12 cellular contexts compared by ENCODE assay signal in the genomic region with DNA sequence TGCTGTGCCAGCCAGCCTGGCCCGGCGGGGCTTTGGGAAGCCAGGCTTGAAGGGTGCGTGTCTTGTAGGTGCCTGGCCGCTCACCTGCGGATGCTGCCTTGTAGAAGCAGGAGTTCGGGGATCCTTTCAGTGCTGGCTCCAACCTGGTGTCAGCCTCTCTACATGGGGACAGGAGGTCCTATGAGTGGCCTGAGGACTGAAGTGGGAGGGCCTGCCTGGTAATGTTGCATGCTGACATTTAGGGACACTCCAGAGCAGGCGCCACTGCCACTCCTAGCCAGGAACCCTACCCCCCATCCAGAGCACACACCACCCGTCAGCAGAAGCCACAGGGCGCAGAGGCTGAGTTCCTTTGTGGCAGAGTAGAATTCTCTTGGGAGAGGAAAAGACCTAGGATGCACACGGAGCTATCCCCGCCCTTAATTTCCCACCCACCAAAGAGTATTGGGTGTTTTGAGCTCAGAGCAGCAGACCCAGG. TPM values are rescaled to one million over a fixed set of nuclear protein-coding genes. Genes with fewer than 3 reads are reported as not detected.
DNase-seq lines count a peak whose midpoint lies in the region; ATAC-seq, FAIRE-seq and TF ChIP-seq lines count a peak whose summit lies in the region.
"Had no signal": no experiment of that assay in that cellular context is flagged by ENCODE, and none has a peak within 500 bp of the region (broad histone marks: within the 10 kb centered on the region; RNA-seq: fewer than 3 reads in every experiment).

No MANE protein-coding gene starts in this region.

- peaks cover 0 to 7% (median 0%) of the 10 kb centered on the region in 9 donors for H3K36me3 ChIP-seq in heart left ventricle
- no peaks in the 10 kb centered on the region for H3K36me3 ChIP-seq in right atrium auricular region
- no peaks in the 10 kb centered on the region for H3K36me3 ChIP-seq in bronchial epithelial cell (ENCODE audit: control insufficient read depth, insufficient read depth, low read length)
- H3K36me3 ChIP-seq in kidney (ENCODE audit: control insufficient read depth in 1 of 2, insufficient read depth in 2 of 2, low read length in 2 of 2), result peaks cover 2 to 5% of the 10 kb centered on the region in 2 donors
- no peaks in the 10 kb centered on the region for H3K36me3 ChIP-seq in thymus (ENCODE audit: control insufficient read depth, insufficient read depth)

- TF ChIP-seq POLR2A in heart left ventricle (IDR thresholded peaks at IDR 0.05), result no peak

- peak in 2 of 4 donors; percentile 14 to 27 for ATAC-seq in heart left ventricle

- no peaks in the 10 kb centered on the region for H3K9me3 ChIP-seq in heart left ventricle
- H3K9me3 ChIP-seq in right atrium auricular region, result no peaks in the 10 kb centered on the region
- H3K9me3 ChIP-seq in kidney (ENCODE audit: control insufficient read depth in 1 of 2, low read length in 2 of 2), result no peaks in the 10 kb centered on the region
- no peaks in the 10 kb centered on the region for H3K9me3 ChIP-seq in thymus (ENCODE audit: control insufficient read depth)

- H3K9ac ChIP-seq in kidney (ENCODE audit: low read length in 2 of 2), result no peak overlapping the region

- no peak for DNase-seq in heart left ventricle
- DNase-seq in right atrium auricular region (ENCODE audit: low spot score), result no peak
- no peak for DNase-seq in bronchial epithelial cell (ENCODE audit: low read depth)
- DNase-seq in kidney, result no peak
- DNase-seq in HT-29 (ENCODE audit: low spot score), result no peak
- no peak for DNase-seq in HK-2 (ENCODE audit: unreplicated experiment)
- no peak for DNase-seq in NCI-H2196 treated with DMSO at 0.1 percent for 48 hours (lab: John Stamatoyannopoulos, UW; ENCODE audit: unreplicated experiment)
- DNase-seq: activated B cell treated with CpG ODN at 0.5 μM for 24 hours, activated gamma-delta T cell, MM.1S had no signal

- H3K4me1 ChIP-seq in heart left ventricle (peaks cover 0 to 28% (median 13%) of the 10 kb centered on the region in 12 donors), right atrium auricular region (peaks cover 0 to 23% of the 10 kb centered on the region in 2 donors), kidney (ENCODE audit: control insufficient read depth in 1 of 2, insufficient read depth in 1 of 2, low read depth in 1 of 2, low read length in 2 of 2) (peaks cover 0 to 10% of the 10 kb centered on the region in 2 donors), thymus (ENCODE audit: control insufficient read depth, insufficient read depth, low read length) (peaks cover 13% of the 10 kb centered on the region)

- H3K27me3 ChIP-seq in heart left ventricle, result peaks cover 0 to 19% (median 0%) of the 10 kb centered on the region in 9 donors
- no peaks in the 10 kb centered on the region for H3K27me3 ChIP-seq in right atrium auricular region
- no peaks in the 10 kb centered on the region for H3K27me3 ChIP-seq in bronchial epithelial cell (ENCODE audit: control insufficient read depth, insufficient read depth, low read length)
- peaks cover 46% of the 10 kb centered on the region for H3K27me3 ChIP-seq in thymus (ENCODE audit: control insufficient read depth, insufficient read depth)

- TF ChIP-seq CTCF in heart left ventricle (IDR thresholded peaks at IDR 0.05) (peak in 1 of 12 donors; percentile 1), right atrium auricular region (IDR thresholded peaks at IDR 0.05) (no peak), bronchial epithelial cell (IDR thresholded peaks at IDR 0.05; ENCODE audit: insufficient read depth, low read length, severe bottlenecking) (no peak), kidney (IDR thresholded peaks at IDR 0.05; ENCODE audit: borderline replicate concordance, extremely low read depth, insufficient read depth) (no peak)

- H3K4me3 ChIP-seq in heart left ventricle (peak overlapping the region in 10 of 12 donors; percentile 28 to 64 (median 54)), right atrium auricular region (peak overlapping the region in 1 of 2 donors; percentile 50), bronchial epithelial cell (ENCODE audit: low read depth, low read length) (peak overlapping the region; percentile 28), kidney (ENCODE audit: low read length in 2 of 2) (peak overlapping the region; percentile 7 to 29), thymus (ENCODE audit: low read length) (peak overlapping the region; percentile 38)

- FAIRE-seq in bronchial epithelial cell (lab: Jason Lieb, UNC) (no peak), kidney (lab: Jason Lieb, UNC) (no peak)
- FAIRE-seq: endometrium had no signal

- no peak overlapping the region for H3K27ac ChIP-seq in heart left ventricle
- no peak overlapping the region for H3K27ac ChIP-seq in right atrium auricular region
- peak overlapping the region in 1 of 2 donors; percentile 8 for H3K27ac ChIP-seq in kidney (ENCODE audit: low read depth in 2 of 2, low read length in 2 of 2)
- H3K27ac ChIP-seq in thymus (ENCODE audit: low read depth), result no peak overlapping the region

- WGBS in heart left ventricle, 4 donors, result 52 to 58% (median 56%) methylated on average over 5 to 11 of the region's 11 CpGs
- WGBS in thymus, result 74% methylated on average over 11 of the region's 11 CpGs

- intact Hi-C loops in heart left ventricle (cut with DNase I) (loop anchor here in 1 of 10 donors (10.0 kb wide), 1 partner anchor 138 kb away; no protein-coding TSS in a partner anchor), kidney (cut with DNase I) (no loop called here)

RNA-seq across cellular contexts. Expression of a gene that starts 0.6 kb away (rescaled TPM):
- total RNA-seq in heart left ventricle, result under 1 TPM in 6 of 9 donors, not detected in 3; 0.07 to 0.37 (median 0.14) TPM
- polyA plus RNA-seq in heart left ventricle, result under 1 TPM in 1 of 2 donors, not detected in 1; 0.01 TPM
- under 1 TPM in 1 of 2 donors, not detected in 1; 0.11 TPM for total RNA-seq in right atrium auricular region
- under 0.01 TPM in 1 of 2 replicates, not detected in the other for total RNA-seq in bronchial epithelial cell
- 0.28 TPM for total RNA-seq in kidney
- not detected for polyA plus RNA-seq in kidney (ENCODE audit: insufficient read depth, low read depth, low replicate concordance)
- polyA plus RNA-seq in thymus, result 0.32 TPM
- not detected in 2 replicates for total RNA-seq in HT-29 (2014; rRNA removed; shearing (Covaris generic))
- total RNA-seq: activated B cell treated with CpG ODN at 0.5 μM for 24 hours had no signal
